In genomic region chr2:63840081-63840784, GRCh38 we compare ENCODE assay signal across 8 cellular contexts. TPM values are rescaled to one million over a fixed set of nuclear protein-coding genes. Genes with fewer than 3 reads are reported as not detected.
DNase-seq lines count a peak whose midpoint lies in the region; ATAC-seq lines count a peak whose summit lies in the region.

No MANE protein-coding gene starts in this region.

- H2AK5ac ChIP-seq in mesendoderm (ENCODE audit: low read length), result no peak overlapping the region

- H3K27me3 ChIP-seq in mesendoderm (ENCODE audit: insufficient read depth, low read length, poor library complexity) (no peaks in the 10 kb centered on the region), aorta (ENCODE audit: control insufficient read depth in 1 of 2, insufficient read depth in 2 of 2, low read length in 1 of 2) (no peaks in the 10 kb centered on the region)

- H3K27ac ChIP-seq in cingulate gyrus (ENCODE audit: low read depth, low read length) (peak overlapping the region; percentile 95), mesendoderm (ENCODE audit: low read depth, low read length) (peak overlapping the region; percentile 37), aorta (ENCODE audit: low read depth in 1 of 2, low read length in 2 of 2) (peak overlapping the region; percentile 44 to 88)

- H3K79me2 ChIP-seq in mesendoderm (ENCODE audit: control insufficient read depth, insufficient read depth, low read length), result peaks cover 34% of the 10 kb centered on the region

- H3K4ac ChIP-seq in mesendoderm (ENCODE audit: low read depth, low read length), result no peak overlapping the region

- peak overlapping the region; percentile 96 for H3K56ac ChIP-seq in mesendoderm (ENCODE audit: low read length)

- H3K4me1 ChIP-seq in mesendoderm (ENCODE audit: control insufficient read depth, low read depth, low read length), result no peaks in the 10 kb centered on the region
- H3K4me1 ChIP-seq in aorta (ENCODE audit: control insufficient read depth in 1 of 2, insufficient read depth in 2 of 2, low read length in 2 of 2), result peaks cover 2 to 4% of the 10 kb centered on the region in 2 donors

- no peak overlapping the region for H2BK120ac ChIP-seq in mesendoderm (ENCODE audit: low read depth, low read length)

- no peak overlapping the region for H3K18ac ChIP-seq in mesendoderm (ENCODE audit: low read length)

- peak; percentile 12 to 31 for DNase-seq in stimulated activated CD4-positive, alpha-beta T cell treated with anti-CD3 and anti-CD28 coated beads, Interleukin-2, amount 100 ng/mL, for 24 hours
- DNase-seq in stimulated activated CD4-positive, alpha-beta T cell treated with anti-CD3 and anti-CD28 coated beads, Interleukin-4, amount 100 ng/mL, for 1 hour, result no peak
- DNase-seq in NCI-H82 treated with DMSO at 0.1 percent for 48 hours (lab: John Stamatoyannopoulos, UW; ENCODE audit: unreplicated experiment) (peak; percentile 17), mesendoderm (peak; percentile 83), aorta (no peak), MV-4-11 (lab: John Stamatoyannopoulos, UW) (no peak)

- no peak overlapping the region for H4K5ac ChIP-seq in mesendoderm (ENCODE audit: low read length)

- H3K4me3 ChIP-seq in mesendoderm (ENCODE audit: low read length) (peak overlapping the region; percentile 62), aorta (ENCODE audit: low read length in 2 of 2) (peak overlapping the region; percentile 67 to 68)

- H2BK5ac ChIP-seq in mesendoderm (ENCODE audit: low read length), result peak overlapping the region; percentile 10

- H3K79me1 ChIP-seq in mesendoderm (ENCODE audit: low read length), result no peaks in the 10 kb centered on the region

- ATAC-seq in HG02763 (IDR thresholded peaks at IDR 0.05; ENCODE audit: unreplicated experiment) (peak; percentile 27), aorta (ENCODE audit: low FRiP score) (peak; percentile 28)

- H3K9ac ChIP-seq in mesendoderm (ENCODE audit: low read length), result peak overlapping the region; percentile 87

- H3K4me2 ChIP-seq in mesendoderm (ENCODE audit: low read length), result peak overlapping the region; percentile 78

- H3K9me3 ChIP-seq in aorta (ENCODE audit: control insufficient read depth, low read length), result no peaks in the 10 kb centered on the region

- no peak overlapping the region for H4K8ac ChIP-seq in mesendoderm (ENCODE audit: low read depth, low read length)

- intact Hi-C loops in aorta (cut with DNase I), result loop anchor here (5.0 to 10.0 kb wide), 5 partner anchors 43 to 255 kb away; partner anchors contain the start of genes MDH1 (in 1 of the 2) and WDPCP (in 1 of the 2)

- no CpG with 5 or more reads among the region's 24 CpGs for WGBS in mesendoderm (ENCODE audit: extremely low coverage, insufficient coverage, low lambda C conversion rate)
- WGBS in aorta, 2 donors, result 1 to 2% methylated on average over 24 of the region's 24 CpGs

- H3K23ac ChIP-seq in mesendoderm (ENCODE audit: low read length), result peak overlapping the region; percentile 9

- H2BK15ac ChIP-seq in mesendoderm (replicated peaks; ENCODE audit: low read depth), result no peak overlapping the region

- H3K36me3 ChIP-seq in mesendoderm (ENCODE audit: control insufficient read depth, insufficient read depth, low read length) (no peaks in the 10 kb centered on the region), aorta (ENCODE audit: control insufficient read depth in 1 of 2, insufficient read depth in 2 of 2, low read length in 1 of 2) (no peaks in the 10 kb centered on the region)

RNA-seq across cellular contexts. Expression of gene UGP2, which starts 1.5 kb away (rescaled TPM):
- 361 TPM for polyA plus RNA-seq in mesendoderm (2013, experiment 1 of 2)
- polyA plus RNA-seq in mesendoderm (2013, experiment 2 of 2), result 376 TPM
- 100 to 1,000 TPM; 171 to 188 TPM for total RNA-seq in aorta
- 100 to 1,000 TPM; 166 to 422 TPM for polyA plus RNA-seq in aorta

Comparison
In these comparisons a context has a peak if more than half of its experiments do, and no peak if none do; other contexts are left out.
1. DNase-seq: peak in stimulated activated CD4-positive, alpha-beta T cell treated with anti-CD3 and anti-CD28 coated beads, Interleukin-2, amount 100 ng/mL, for 24 hours (2 of 2), NCI-H82 treated with DMSO at 0.1 percent for 48 hours (single experiment) and mesendoderm (single experiment); none in stimulated activated CD4-positive, alpha-beta T cell treated with anti-CD3 and anti-CD28 coated beads, Interleukin-4, amount 100 ng/mL, for 1 hour (single experiment), aorta (0 of 2) and MV-4-11 (single experiment).
2. H3K27ac ChIP-seq: peak in every context shown above with its lines; median percentile 95 in cingulate gyrus; 66 in aorta; 37 in mesendoderm.